3 cellular contexts compared by ENCODE assay signal in the genomic region with DNA sequence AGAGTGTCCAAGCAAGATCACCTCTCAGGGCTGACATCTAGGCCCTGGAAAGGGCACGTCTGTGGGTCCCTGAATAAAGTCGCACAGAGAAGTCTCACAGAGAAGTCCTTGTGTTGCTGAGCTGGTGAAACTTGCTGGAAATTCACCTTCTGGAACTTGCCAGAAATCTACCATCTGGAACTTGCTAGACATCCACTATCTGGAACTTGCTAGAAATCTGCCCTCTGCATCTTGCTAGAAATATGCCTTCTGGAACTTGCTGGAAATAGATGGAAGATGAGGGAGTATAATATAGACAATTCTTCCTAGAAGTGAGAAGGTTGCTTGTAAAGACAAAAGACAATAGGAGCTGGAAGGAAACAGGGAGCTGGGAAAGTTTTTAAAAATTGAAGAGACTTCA.
A peak's percentile ranks its signal among the peaks of the same experiment; 100 is the strongest.
TF ChIP-seq lines count a peak whose summit lies in the region.

No MANE protein-coding gene starts in this region.

TF ChIP-seq in SK-N-SH, 30 proteins besides CTCF, POLR2A, EP300 and RAD21:
- no peak for TF ChIP-seq RXRA (IDR thresholded peaks at IDR 0.05; ENCODE audit: borderline replicate concordance, low read depth)
- no peak for TF ChIP-seq TAF1 (IDR thresholded peaks at IDR 0.05; ENCODE audit: borderline replicate concordance, low read depth, low read length)

TF ChIP-seq in SK-N-SH treated with all-trans-retinoic acid at 6 μM for 48 hours, 23 proteins besides CTCF, POLR2A, EP300 and RAD21:
- TF ChIP-seq SNAI2 (CRISPR knock-in tag; IDR thresholded peaks at IDR 0.05) (no peak), GLIS3 (CRISPR knock-in tag; IDR thresholded peaks at IDR 0.05) (no peak), ZNF565 (CRISPR knock-in tag; conservative IDR thresholded peaks at IDR 0.05; ENCODE audit: low read depth) (no peak), CSDC2 (CRISPR knock-in tag; IDR thresholded peaks at IDR 0.05) (no peak), ESRRG (CRISPR knock-in tag; IDR thresholded peaks at IDR 0.05) (no peak), TCF4 (CRISPR knock-in tag; IDR thresholded peaks at IDR 0.05; ENCODE audit: borderline replicate concordance) (no peak), PPARA (CRISPR knock-in tag; IDR thresholded peaks at IDR 0.05; ENCODE audit: borderline replicate concordance) (no peak), TOX (CRISPR knock-in tag; IDR thresholded peaks at IDR 0.05; ENCODE audit: borderline replicate concordance) (no peak)
- TF ChIP-seq, protein P1, sequence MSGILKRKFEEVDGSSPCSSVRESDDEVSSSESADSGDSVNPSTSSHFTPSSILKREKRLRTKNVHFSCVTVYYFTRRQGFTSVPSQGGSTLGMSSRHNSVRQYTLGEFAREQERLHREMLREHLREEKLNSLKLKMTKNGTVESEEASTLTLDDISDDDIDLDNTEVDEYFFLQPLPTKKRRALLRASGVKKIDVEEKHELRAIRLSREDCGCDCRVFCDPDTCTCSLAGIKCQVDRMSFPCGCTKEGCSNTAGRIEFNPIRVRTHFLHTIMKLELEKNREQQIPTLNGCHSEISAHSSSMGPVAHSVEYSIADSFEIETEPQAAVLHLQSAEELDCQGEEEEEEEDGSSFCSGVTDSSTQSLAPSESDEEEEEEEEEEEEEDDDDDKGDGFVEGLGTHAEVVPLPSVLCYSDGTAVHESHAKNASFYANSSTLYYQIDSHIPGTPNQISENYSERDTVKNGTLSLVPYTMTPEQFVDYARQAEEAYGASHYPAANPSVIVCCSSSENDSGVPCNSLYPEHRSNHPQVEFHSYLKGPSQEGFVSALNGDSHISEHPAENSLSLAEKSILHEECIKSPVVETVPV (CRISPR knock-in tag; IDR thresholded peaks at IDR 0.05) = no peak
- TF ChIP-seq, protein P2, sequence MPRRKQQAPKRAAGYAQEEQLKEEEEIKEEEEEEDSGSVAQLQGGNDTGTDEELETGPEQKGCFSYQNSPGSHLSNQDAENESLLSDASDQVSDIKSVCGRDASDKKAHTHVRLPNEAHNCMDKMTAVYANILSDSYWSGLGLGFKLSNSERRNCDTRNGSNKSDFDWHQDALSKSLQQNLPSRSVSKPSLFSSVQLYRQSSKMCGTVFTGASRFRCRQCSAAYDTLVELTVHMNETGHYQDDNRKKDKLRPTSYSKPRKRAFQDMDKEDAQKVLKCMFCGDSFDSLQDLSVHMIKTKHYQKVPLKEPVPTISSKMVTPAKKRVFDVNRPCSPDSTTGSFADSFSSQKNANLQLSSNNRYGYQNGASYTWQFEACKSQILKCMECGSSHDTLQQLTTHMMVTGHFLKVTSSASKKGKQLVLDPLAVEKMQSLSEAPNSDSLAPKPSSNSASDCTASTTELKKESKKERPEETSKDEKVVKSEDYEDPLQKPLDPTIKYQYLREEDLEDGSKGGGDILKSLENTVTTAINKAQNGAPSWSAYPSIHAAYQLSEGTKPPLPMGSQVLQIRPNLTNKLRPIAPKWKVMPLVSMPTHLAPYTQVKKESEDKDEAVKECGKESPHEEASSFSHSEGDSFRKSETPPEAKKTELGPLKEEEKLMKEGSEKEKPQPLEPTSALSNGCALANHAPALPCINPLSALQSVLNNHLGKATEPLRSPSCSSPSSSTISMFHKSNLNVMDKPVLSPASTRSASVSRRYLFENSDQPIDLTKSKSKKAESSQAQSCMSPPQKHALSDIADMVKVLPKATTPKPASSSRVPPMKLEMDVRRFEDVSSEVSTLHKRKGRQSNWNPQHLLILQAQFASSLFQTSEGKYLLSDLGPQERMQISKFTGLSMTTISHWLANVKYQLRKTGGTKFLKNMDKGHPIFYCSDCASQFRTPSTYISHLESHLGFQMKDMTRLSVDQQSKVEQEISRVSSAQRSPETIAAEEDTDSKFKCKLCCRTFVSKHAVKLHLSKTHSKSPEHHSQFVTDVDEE (CRISPR knock-in tag; IDR thresholded peaks at IDR 0.05) = no peak
TF ChIP-seq in SK-N-SH treated with all-trans-retinoic acid at 6 μM for 48 hours: peak in this region for 0.

TF ChIP-seq in GM12878, 131 proteins besides CTCF, POLR2A, EP300 and RAD21:
- TF ChIP-seq POLR2AphosphoS2 (IDR thresholded peaks at IDR 0.05; ENCODE audit: low read depth, low read length) (no peak), TCF7 (IDR thresholded peaks at IDR 0.05; ENCODE audit: borderline replicate concordance) (no peak), PAX8 (IDR thresholded peaks at IDR 0.05) (no peak)
- TF ChIP-seq, protein P3, sequence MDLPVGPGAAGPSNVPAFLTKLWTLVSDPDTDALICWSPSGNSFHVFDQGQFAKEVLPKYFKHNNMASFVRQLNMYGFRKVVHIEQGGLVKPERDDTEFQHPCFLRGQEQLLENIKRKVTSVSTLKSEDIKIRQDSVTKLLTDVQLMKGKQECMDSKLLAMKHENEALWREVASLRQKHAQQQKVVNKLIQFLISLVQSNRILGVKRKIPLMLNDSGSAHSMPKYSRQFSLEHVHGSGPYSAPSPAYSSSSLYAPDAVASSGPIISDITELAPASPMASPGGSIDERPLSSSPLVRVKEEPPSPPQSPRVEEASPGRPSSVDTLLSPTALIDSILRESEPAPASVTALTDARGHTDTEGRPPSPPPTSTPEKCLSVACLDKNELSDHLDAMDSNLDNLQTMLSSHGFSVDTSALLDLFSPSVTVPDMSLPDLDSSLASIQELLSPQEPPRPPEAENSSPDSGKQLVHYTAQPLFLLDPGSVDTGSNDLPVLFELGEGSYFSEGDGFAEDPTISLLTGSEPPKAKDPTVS (IDR thresholded peaks at IDR 0.05; ENCODE audit: low read depth, low read length) = peak; percentile 92
- TF ChIP-seq, protein P4, sequence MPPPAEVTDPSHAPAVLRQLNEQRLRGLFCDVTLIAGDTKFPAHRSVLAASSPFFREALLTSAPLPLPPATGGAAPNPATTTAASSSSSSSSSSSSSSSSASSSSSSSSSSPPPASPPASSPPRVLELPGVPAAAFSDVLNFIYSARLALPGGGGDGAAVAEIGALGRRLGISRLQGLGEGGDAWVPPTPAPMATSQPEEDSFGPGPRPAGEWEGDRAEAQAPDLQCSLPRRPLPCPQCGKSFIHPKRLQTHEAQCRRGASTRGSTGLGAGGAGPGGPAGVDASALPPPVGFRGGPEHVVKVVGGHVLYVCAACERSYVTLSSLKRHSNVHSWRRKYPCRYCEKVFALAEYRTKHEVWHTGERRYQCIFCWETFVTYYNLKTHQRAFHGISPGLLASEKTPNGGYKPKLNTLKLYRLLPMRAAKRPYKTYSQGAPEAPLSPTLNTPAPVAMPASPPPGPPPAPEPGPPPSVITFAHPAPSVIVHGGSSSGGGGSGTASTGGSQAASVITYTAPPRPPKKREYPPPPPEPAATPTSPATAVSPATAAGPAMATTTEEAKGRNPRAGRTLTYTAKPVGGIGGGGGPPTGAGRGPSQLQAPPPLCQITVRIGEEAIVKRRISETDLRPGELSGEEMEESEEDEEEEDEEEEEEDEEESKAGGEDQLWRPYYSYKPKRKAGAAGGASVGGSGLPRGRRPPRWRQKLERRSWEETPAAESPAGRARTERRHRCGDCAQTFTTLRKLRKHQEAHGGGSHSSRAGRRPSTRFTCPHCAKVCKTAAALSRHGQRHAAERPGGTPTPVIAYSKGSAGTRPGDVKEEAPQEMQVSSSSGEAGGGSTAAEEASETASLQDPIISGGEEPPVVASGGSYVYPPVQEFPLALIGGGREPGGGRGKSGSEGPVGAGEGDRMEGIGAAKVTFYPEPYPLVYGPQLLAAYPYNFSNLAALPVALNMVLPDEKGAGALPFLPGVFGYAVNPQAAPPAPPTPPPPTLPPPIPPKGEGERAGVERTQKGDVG (CRISPR knock-in tag; IDR thresholded peaks at IDR 0.05) = no peak
